23 cellular contexts compared by ENCODE assay signal in the genomic region with DNA sequence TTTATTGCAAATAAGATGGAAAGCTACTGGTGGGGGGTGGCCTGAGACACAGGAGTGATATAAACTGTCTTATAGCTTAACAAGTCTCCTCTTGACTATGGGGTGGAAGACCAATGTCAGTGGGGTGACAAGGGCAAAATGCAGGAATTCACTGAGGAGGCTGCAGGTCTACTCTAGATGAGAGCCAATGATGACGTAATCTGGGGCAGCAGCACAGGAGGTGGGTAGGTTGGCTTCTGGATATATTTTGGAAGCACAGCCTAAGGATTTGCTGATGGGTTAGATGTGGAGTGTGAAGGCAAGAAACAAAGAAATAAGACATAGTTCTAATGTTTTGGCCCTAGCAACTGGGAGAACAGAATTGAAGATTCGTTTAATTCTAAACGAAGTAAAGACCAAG.
"Had no signal": no experiment of that assay in that cellular context is flagged by ENCODE, and none has a peak within 500 bp of the region (broad histone marks: within the 10 kb centered on the region; RNA-seq: fewer than 3 reads in every experiment).

No MANE protein-coding gene starts in this region.

- H3K27ac ChIP-seq: HL-60, SJSA1, SK-N-MC had no signal

- H3K4me3 ChIP-seq: SJSA1, SK-N-MC had no signal

- H3K27me3 ChIP-seq: SJSA1 had no signal

- DNase-seq: Kasumi-1, KG1, NCI-H1092, NCI-H1105 treated with DMSO at 0.1 percent for 48 hours, NCI-H1417 treated with DMSO at 0.1 percent for 48 hours, NCI-H146, NCI-H1694 treated with DMSO at 0.1 percent for 48 hours, NCI-H1930, NCI-H2081, NCI-H2107, NCI-H226, NCI-H446, NCI-H510A, NCI-H524 treated with DMSO at 0.1 percent for 48 hours, NCI-H69, NCI-H774, Right ventricle myocardium superior, RPMI8226, SIG-M5 had no signal

- H3K4me1 ChIP-seq: SJSA1 had no signal

- FAIRE-seq: RCC 7860 had no signal

- H3K36me3 ChIP-seq: SJSA1 had no signal
